ENCODE assay signal across 14 cellular contexts in genomic region chr12:75917083-75917482, GRCh38.
DNase-seq lines count a peak whose midpoint lies in the region; ATAC-seq and TF ChIP-seq lines count a peak whose summit lies in the region.
"Had no signal": no experiment of that assay in that cellular context is flagged by ENCODE, and none has a peak within 500 bp of the region (broad histone marks: within the 10 kb centered on the region; RNA-seq: fewer than 3 reads in every experiment).

No MANE protein-coding gene starts in this region.

- POLR2A ChIA-PET in activated CD8-positive, alpha-beta T cell treated with anti-CD3 and anti-CD28 coated beads for 36 hours (lab: Charles Lee) = no interaction called here
- POLR2A ChIA-PET in activated CD8-positive, alpha-beta T cell treated with anti-CD3 and anti-CD28 coated beads, Interleukin-2, amount 10 ng/mL, durations not matched to agents 7 days and 5 days (lab: Charles Lee) = interaction anchor here (0.6 kb wide), 1 partner anchor 465 kb away, joined by 4 read pairs; no protein-coding TSS in a partner anchor

- H3K27ac Mint-ChIP-seq in activated CD8-positive, alpha-beta T cell treated with anti-CD3 and anti-CD28 coated beads for 36 hours = peak overlapping the region; percentile 75
- no peak overlapping the region for H3K27ac Mint-ChIP-seq in activated CD8-positive, alpha-beta T cell treated with anti-CD3 and anti-CD28 coated beads, Interleukin-2, amount 10 ng/mL, durations not matched to agents 7 days and 5 days
- H3K27ac Mint-ChIP-seq in stimulated activated memory B cell treated with anti-CD40 and anti-IgM and Interleukin-4, amounts not matched to agents 10 μg/mL and 1 μg/mL and 100 μg/mL, for 72 hours = no peak overlapping the region
- H3K27ac Mint-ChIP-seq: activated naive CD8-positive, alpha-beta T cell treated with anti-CD3 and anti-CD28 coated beads, Interleukin-2, amount 10 ng/mL, durations not matched to agents 7 days and 5 days; dendritic cell treated with granulocyte-macrophage colony-stimulating factor and Interleukin-4, amounts not matched to agents 40 ng/mL and 50 ng/mL, for 4 days had no signal

- TF ChIP-seq POLR2A in testis (IDR thresholded peaks at IDR 0.05) = no peak
- TF ChIP-seq POLR2A in esophagus muscularis mucosa (IDR thresholded peaks at IDR 0.05; ENCODE audit: low read depth) = no peak

- H3K9me3 ChIP-seq in testis = no peaks in the 10 kb centered on the region
- H3K9me3 ChIP-seq in esophagus muscularis mucosa = no peaks in the 10 kb centered on the region
- H3K9me3 ChIP-seq: gastrocnemius medialis, SJCRH30 had no signal

- peaks cover 32% of the 10 kb centered on the region for H3K4me1 Mint-ChIP-seq in activated CD8-positive, alpha-beta T cell treated with anti-CD3 and anti-CD28 coated beads for 36 hours (ENCODE audit: low read depth)
- peaks cover 19% of the 10 kb centered on the region for H3K4me1 Mint-ChIP-seq in activated CD8-positive, alpha-beta T cell treated with anti-CD3 and anti-CD28 coated beads, Interleukin-2, amount 10 ng/mL, durations not matched to agents 7 days and 5 days (ENCODE audit: low read depth)
- peaks cover 10% of the 10 kb centered on the region for H3K4me1 Mint-ChIP-seq in stimulated activated memory B cell treated with anti-CD40 and anti-IgM and Interleukin-4, amounts not matched to agents 10 μg/mL and 1 μg/mL and 100 μg/mL, for 72 hours

- TF ChIP-seq CTCF in activated CD8-positive, alpha-beta T cell treated with anti-CD3 and anti-CD28 coated beads for 36 hours (IDR thresholded peaks at IDR 0.05) = no peak
- TF ChIP-seq CTCF in testis (IDR thresholded peaks at IDR 0.05) (no peak), esophagus muscularis mucosa (IDR thresholded peaks at IDR 0.05) (no peak)

- no peaks in the 10 kb centered on the region for H3K27me3 Mint-ChIP-seq in activated CD8-positive, alpha-beta T cell treated with anti-CD3 and anti-CD28 coated beads for 36 hours
- no peaks in the 10 kb centered on the region for H3K27me3 Mint-ChIP-seq in activated CD8-positive, alpha-beta T cell treated with anti-CD3 and anti-CD28 coated beads, Interleukin-2, amount 10 ng/mL, durations not matched to agents 7 days and 5 days (ENCODE audit: low read depth)
- no peaks in the 10 kb centered on the region for H3K27me3 Mint-ChIP-seq in stimulated activated memory B cell treated with anti-CD40 and anti-IgM and Interleukin-4, amounts not matched to agents 10 μg/mL and 1 μg/mL and 100 μg/mL, for 72 hours
- H3K27me3 Mint-ChIP-seq: activated naive CD8-positive, alpha-beta T cell treated with anti-CD3 and anti-CD28 coated beads, Interleukin-2, amount 10 ng/mL, durations not matched to agents 7 days and 5 days had no signal

- H3K27me3 ChIP-seq in testis = no peaks in the 10 kb centered on the region
- no peaks in the 10 kb centered on the region for H3K27me3 ChIP-seq in esophagus muscularis mucosa
- H3K27me3 ChIP-seq: gastrocnemius medialis, SJCRH30 had no signal

- H3K9me3 Mint-ChIP-seq in activated CD8-positive, alpha-beta T cell treated with anti-CD3 and anti-CD28 coated beads for 36 hours = peaks cover 2% of the 10 kb centered on the region
- no peaks in the 10 kb centered on the region for H3K9me3 Mint-ChIP-seq in activated CD8-positive, alpha-beta T cell treated with anti-CD3 and anti-CD28 coated beads, Interleukin-2, amount 10 ng/mL, durations not matched to agents 7 days and 5 days (ENCODE audit: insufficient read depth)
- no peaks in the 10 kb centered on the region for H3K9me3 Mint-ChIP-seq in stimulated activated memory B cell treated with anti-CD40 and anti-IgM and Interleukin-4, amounts not matched to agents 10 μg/mL and 1 μg/mL and 100 μg/mL, for 72 hours

- intact Hi-C loops in activated CD8-positive, alpha-beta T cell treated with anti-CD3 and anti-CD28 coated beads for 36 hours (cut with micrococcal nuclease) = no loop called here
- intact Hi-C loops in testis (cut with DNase I; ENCODE audit: low total_unique reads) (no loop called here), esophagus muscularis mucosa (cut with DNase I) (no loop called here)

- no peaks in the 10 kb centered on the region for H3K4me1 ChIP-seq in testis
- peaks cover 0 to 7% (median 0%) of the 10 kb centered on the region in 4 donors for H3K4me1 ChIP-seq in esophagus muscularis mucosa
- H3K4me1 ChIP-seq: SJCRH30 had no signal

- H3K27ac ChIP-seq in testis (no peak overlapping the region), esophagus muscularis mucosa (replicated peaks in 1 of 4) (no peak overlapping the region)
- H3K27ac ChIP-seq: gastrocnemius medialis, SJCRH30 had no signal

- no peak overlapping the region for H3K4me3 Mint-ChIP-seq in activated CD8-positive, alpha-beta T cell treated with anti-CD3 and anti-CD28 coated beads for 36 hours
- no peak overlapping the region for H3K4me3 Mint-ChIP-seq in activated CD8-positive, alpha-beta T cell treated with anti-CD3 and anti-CD28 coated beads, Interleukin-2, amount 10 ng/mL, durations not matched to agents 7 days and 5 days
- no peak overlapping the region for H3K4me3 Mint-ChIP-seq in stimulated activated memory B cell treated with anti-CD40 and anti-IgM and Interleukin-4, amounts not matched to agents 10 μg/mL and 1 μg/mL and 100 μg/mL, for 72 hours
- H3K4me3 Mint-ChIP-seq: activated naive CD8-positive, alpha-beta T cell treated with anti-CD3 and anti-CD28 coated beads, Interleukin-2, amount 10 ng/mL, durations not matched to agents 7 days and 5 days; dendritic cell treated with granulocyte-macrophage colony-stimulating factor and Interleukin-4, amounts not matched to agents 40 ng/mL and 50 ng/mL, for 4 days had no signal

- peaks cover 1% of the 10 kb centered on the region for H3K36me3 Mint-ChIP-seq in activated CD8-positive, alpha-beta T cell treated with anti-CD3 and anti-CD28 coated beads for 36 hours (ENCODE audit: low read depth)
- no peaks in the 10 kb centered on the region for H3K36me3 Mint-ChIP-seq in activated CD8-positive, alpha-beta T cell treated with anti-CD3 and anti-CD28 coated beads, Interleukin-2, amount 10 ng/mL, durations not matched to agents 7 days and 5 days (ENCODE audit: low read depth)
- H3K36me3 Mint-ChIP-seq in stimulated activated memory B cell treated with anti-CD40 and anti-IgM and Interleukin-4, amounts not matched to agents 10 μg/mL and 1 μg/mL and 100 μg/mL, for 72 hours = no peaks in the 10 kb centered on the region

- no peak for TF ChIP-seq EP300 in esophagus muscularis mucosa (IDR thresholded peaks at IDR 0.05)

- no peak for DNase-seq in activated CD8-positive, alpha-beta T cell treated with anti-CD3 and anti-CD28 coated beads for 36 hours
- no peak for DNase-seq in activated CD8-positive, alpha-beta T cell treated with anti-CD3 and anti-CD28 coated beads, Interleukin-2, amount 10 ng/mL, durations not matched to agents 7 days and 5 days
- DNase-seq in NAMALWA (ENCODE audit: low spot score) = peak; percentile 63
- DNase-seq in testis = no peak
- no peak for DNase-seq in esophagus muscularis mucosa (ENCODE audit: extremely low spot score)
- DNase-seq in activated CD4-positive, alpha-beta T cell treated with anti-CD3 and anti-CD28 coated beads for 4 hours = no peak
- DNase-seq: activated CD4-positive, alpha-beta T cell treated with anti-CD3 and anti-CD28 coated beads for 48 hours; activated naive CD8-positive, alpha-beta T cell treated with anti-CD3 and anti-CD28 coated beads, Interleukin-2, amount 10 ng/mL, durations not matched to agents 7 days and 5 days; DND-41; gastrocnemius medialis; SJCRH30 had no signal

- CTCF ChIA-PET in activated CD8-positive, alpha-beta T cell treated with anti-CD3 and anti-CD28 coated beads for 36 hours (lab: Charles Lee) = interaction anchor here (0.6 to 1.4 kb wide), 2 partner anchors 16 to 115 kb away, joined by 3 read pairs; partner anchors contain the start of gene PHLDA1
- CTCF ChIA-PET in activated CD8-positive, alpha-beta T cell treated with anti-CD3 and anti-CD28 coated beads, Interleukin-2, amount 10 ng/mL, durations not matched to agents 7 days and 5 days (lab: Charles Lee) = interaction anchor here (1.1 kb wide), 1 partner anchor 40 kb away, joined by 3 read pairs; no protein-coding TSS in a partner anchor

- no peak for ATAC-seq in activated CD8-positive, alpha-beta T cell treated with anti-CD3 and anti-CD28 coated beads for 36 hours
- no peak for ATAC-seq in activated CD8-positive, alpha-beta T cell treated with anti-CD3 and anti-CD28 coated beads, Interleukin-2, amount 10 ng/mL, durations not matched to agents 7 days and 5 days
- ATAC-seq in HG02798 (IDR thresholded peaks at IDR 0.05; ENCODE audit: poor library complexity, unreplicated experiment) = peak; percentile 54
- ATAC-seq in stimulated activated memory B cell treated with anti-CD40 and anti-IgM and Interleukin-4, amounts not matched to agents 10 μg/mL and 1 μg/mL and 100 μg/mL, for 72 hours = peak; percentile 76
- ATAC-seq: gastrocnemius medialis had no signal

- H3K4me3 ChIP-seq in testis = no peak overlapping the region
- H3K4me3 ChIP-seq in esophagus muscularis mucosa = no peak overlapping the region
- H3K4me3 ChIP-seq: gastrocnemius medialis, SJCRH30 had no signal

- H3K36me3 ChIP-seq in testis (ENCODE audit: low read depth, missing control alignments) (no peaks in the 10 kb centered on the region), esophagus muscularis mucosa (no peaks in the 10 kb centered on the region)
- H3K36me3 ChIP-seq: gastrocnemius medialis, SJCRH30 had no signal

Comparison
In these comparisons a context has a peak if more than half of its experiments do, and no peak if none do; other contexts are left out.
1. ATAC-seq: peak in HG02798 (single experiment) and stimulated activated memory B cell treated with anti-CD40 and anti-IgM and Interleukin-4, amounts not matched to agents 10 μg/mL and 1 μg/mL and 100 μg/mL, for 72 hours (single experiment); none in activated CD8-positive, alpha-beta T cell treated with anti-CD3 and anti-CD28 coated beads for 36 hours (single experiment) and activated CD8-positive, alpha-beta T cell treated with anti-CD3 and anti-CD28 coated beads, Interleukin-2, amount 10 ng/mL, durations not matched to agents 7 days and 5 days (single experiment).